In the genomic region with DNA sequence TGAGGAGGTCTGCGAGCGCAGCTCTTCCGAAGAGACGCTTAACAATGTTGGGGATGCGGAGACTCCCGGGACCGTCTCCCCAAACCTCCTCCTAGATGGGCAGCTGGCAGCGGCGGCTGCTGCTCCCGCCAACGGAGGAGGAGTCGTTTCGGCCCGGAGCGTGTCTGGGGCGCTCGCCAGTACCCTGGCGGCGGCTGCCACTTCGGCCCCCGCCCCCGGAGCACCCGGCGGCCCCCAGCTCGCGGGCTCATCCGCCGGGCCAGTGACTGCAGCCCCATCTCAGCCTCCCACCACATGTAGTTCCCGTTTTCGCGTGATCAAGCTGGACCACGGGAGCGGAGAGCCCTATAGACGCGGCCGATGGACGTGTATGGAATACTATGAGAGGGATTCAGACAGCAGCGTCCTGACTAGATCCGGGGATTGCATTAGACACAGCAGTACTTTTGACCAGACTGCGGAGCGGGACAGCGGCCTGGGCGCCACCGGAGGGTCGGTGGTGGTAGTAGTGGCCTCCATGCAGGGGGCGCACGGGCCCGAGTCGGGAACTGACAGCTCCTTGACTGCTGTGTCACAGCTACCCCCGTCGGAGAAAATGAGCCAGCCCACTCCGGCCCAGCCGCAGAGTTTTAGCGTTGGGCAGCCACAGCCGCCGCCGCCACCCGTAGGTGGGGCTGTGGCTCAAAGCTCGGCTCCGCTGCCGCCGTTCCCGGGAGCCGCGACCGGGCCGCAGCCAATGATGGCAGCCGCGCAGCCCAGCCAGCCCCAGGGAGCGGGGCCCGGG, we compare ENCODE assay signal across 8 cellular contexts. TPM values are rescaled to one million over a fixed set of nuclear protein-coding genes. Genes with fewer than 3 reads are reported as not detected.
A peak's percentile ranks its signal among the peaks of the same experiment; 100 is the strongest.
DNase-seq lines count a peak whose midpoint lies in the region; ATAC-seq and TF ChIP-seq lines count a peak whose summit lies in the region.

No MANE protein-coding gene starts in this region.

- peak overlapping the region; percentile 78 to 87 (median 84) for H3K4me3 ChIP-seq in Peyer's patch
- peak overlapping the region; percentile 82 for H3K4me3 ChIP-seq in neuron (ENCODE audit: low read length)
- H3K4me3 ChIP-seq in testis, result peak overlapping the region; percentile 84 to 94

- peak overlapping the region; percentile 98 for H3K27ac ChIP-seq in CD4-positive, alpha-beta T cell (ENCODE audit: low read depth, low read length)
- H3K27ac ChIP-seq in Peyer's patch (peak overlapping the region; percentile 95 to 99 (median 99)), foreskin keratinocyte (peak overlapping the region; percentile 98), testis (peak overlapping the region; percentile 100)

- no peaks in the 10 kb centered on the region for H3K27me3 ChIP-seq in CD4-positive, alpha-beta T cell (ENCODE audit: control insufficient read depth, insufficient read depth, low read length)
- no peaks in the 10 kb centered on the region for H3K27me3 ChIP-seq in Peyer's patch
- H3K27me3 ChIP-seq in foreskin keratinocyte, result no peaks in the 10 kb centered on the region
- no peaks in the 10 kb centered on the region for H3K27me3 ChIP-seq in neuron (ENCODE audit: insufficient read depth, low read length)
- H3K27me3 ChIP-seq in testis, result no peaks in the 10 kb centered on the region

- H3K4me1 ChIP-seq in Peyer's patch (peaks cover 0 to 13% (median 3%) of the 10 kb centered on the region in 4 donors), foreskin keratinocyte (peaks cover 18% of the 10 kb centered on the region), neuron (ENCODE audit: insufficient read depth, low read length) (peaks cover 25% of the 10 kb centered on the region), testis (peaks cover 19% of the 10 kb centered on the region)

- H3K36me3 Mint-ChIP-seq in CD4-positive, alpha-beta T cell (ENCODE audit: low read depth), result peaks cover 40% of the 10 kb centered on the region

- ATAC-seq in CD4-positive, alpha-beta T cell (ENCODE audit: poor library complexity), result peak; percentile 5
- ATAC-seq in GM19324 (IDR thresholded peaks at IDR 0.05; ENCODE audit: low FRiP score, unreplicated experiment) (peak; percentile 30), HG03565 (IDR thresholded peaks at IDR 0.05; ENCODE audit: unreplicated experiment) (peak; percentile 32), foreskin keratinocyte (peak; percentile 31)

- H3K36me3 ChIP-seq in Peyer's patch, result no peaks in the 10 kb centered on the region
- peaks cover 9% of the 10 kb centered on the region for H3K36me3 ChIP-seq in neuron (ENCODE audit: insufficient read depth, low read length)
- no peaks in the 10 kb centered on the region for H3K36me3 ChIP-seq in testis (ENCODE audit: low read depth, missing control alignments)

- peak overlapping the region; percentile 94 for H3K27ac Mint-ChIP-seq in CD4-positive, alpha-beta T cell

- no peak overlapping the region for H2AFZ ChIP-seq in neuron (ENCODE audit: low read depth, low read length)

- intact Hi-C loops in CD4-positive, alpha-beta T cell (cut with DNase I, micrococcal nuclease), result loop anchor here (1.0 to 10.0 kb wide), 13 partner anchors 25 to 793 kb away; a partner anchor contains a TSS
- intact Hi-C loops in testis (cut with DNase I; ENCODE audit: low total_unique reads), result no loop called here

- TF ChIP-seq POLR2A in Peyer's patch (IDR thresholded peaks at IDR 0.05), result peak; percentile 32 to 48
- no peak for TF ChIP-seq POLR2A in testis (IDR thresholded peaks at IDR 0.05)

- 1% methylated on average over 14 to 71 of the region's 71 CpGs for WGBS in testis, 2 donors

- peak; percentile 44 for TF ChIP-seq CTCF in CD4-positive, alpha-beta T cell (IDR thresholded peaks at IDR 0.05)
- peak in 5 of 6 experiments; percentile 36 to 76 (median 61) for TF ChIP-seq CTCF in Peyer's patch (IDR thresholded peaks at IDR 0.05)
- TF ChIP-seq CTCF in foreskin keratinocyte (conservative IDR thresholded peaks at IDR 0.05), result peak; percentile 75
- peak; percentile 11 to 36 (median 29) for TF ChIP-seq CTCF in testis (IDR thresholded peaks at IDR 0.05)

- H3K4me1 Mint-ChIP-seq in CD4-positive, alpha-beta T cell (ENCODE audit: low read depth), result peaks cover 52% of the 10 kb centered on the region

- CTCF ChIA-PET in CD4-positive, alpha-beta T cell (lab: Charles Lee), result interaction anchor here (0.6 to 2.1 kb wide), 16 partner anchors 10 to 351 kb away, joined by 3 to 8 read pairs (median 4); no protein-coding TSS in a partner anchor

- POLR2A ChIA-PET in CD4-positive, alpha-beta T cell (lab: Charles Lee), result interaction anchor here (1.1 to 4.9 kb wide), 18 partner anchors 8 to 439 kb away, joined by 3 to 98 read pairs (median 13); a partner anchor contains a TSS

- H3K4me3 Mint-ChIP-seq in CD4-positive, alpha-beta T cell, result peak overlapping the region; percentile 100

- no peaks in the 10 kb centered on the region for H3K27me3 Mint-ChIP-seq in CD4-positive, alpha-beta T cell

- DNase-seq in CD4-positive, alpha-beta T cell, result peak; percentile 32 to 69 (median 44)
- DNase-seq in Peyer's patch (peak; percentile 65 to 87 (median 84)), activated gamma-delta T cell (lab: John Stamatoyannopoulos, UW) (peak; percentile 61), foreskin keratinocyte (peak in 1 of 2 donors; percentile 41), testis (peak; percentile 69)

- H3K9me3 Mint-ChIP-seq in CD4-positive, alpha-beta T cell, result no peaks in the 10 kb centered on the region

- H3K9me3 ChIP-seq in CD4-positive, alpha-beta T cell (ENCODE audit: control insufficient read depth, low read length), result no peaks in the 10 kb centered on the region
- H3K9me3 ChIP-seq in Peyer's patch, result no peaks in the 10 kb centered on the region
- H3K9me3 ChIP-seq in neuron (ENCODE audit: low read length), result no peaks in the 10 kb centered on the region
- no peaks in the 10 kb centered on the region for H3K9me3 ChIP-seq in testis

RNA-seq across cellular contexts. Expression of a gene that starts 1.6 kb away (rescaled TPM):
- total RNA-seq in CD4-positive, alpha-beta T cell, result 10 to 100 TPM; 47.3 to 49.3 TPM
- total RNA-seq in Peyer's patch (10 to 100 TPM; 19.0 to 35.2 (median 22.2) TPM), foreskin keratinocyte (19.7 and 22.3 TPM in 2 replicates), testis (10 to 100 TPM; 37.7 to 43.7 TPM)
- polyA plus RNA-seq in foreskin keratinocyte (7.2 and 9.4 TPM in 2 replicates), testis (ENCODE audit: insufficient read depth, low read depth, low replicate concordance) (47.0 TPM)
